Comparison of ENCODE assay signal across 1 cellular context in the genomic region with DNA sequence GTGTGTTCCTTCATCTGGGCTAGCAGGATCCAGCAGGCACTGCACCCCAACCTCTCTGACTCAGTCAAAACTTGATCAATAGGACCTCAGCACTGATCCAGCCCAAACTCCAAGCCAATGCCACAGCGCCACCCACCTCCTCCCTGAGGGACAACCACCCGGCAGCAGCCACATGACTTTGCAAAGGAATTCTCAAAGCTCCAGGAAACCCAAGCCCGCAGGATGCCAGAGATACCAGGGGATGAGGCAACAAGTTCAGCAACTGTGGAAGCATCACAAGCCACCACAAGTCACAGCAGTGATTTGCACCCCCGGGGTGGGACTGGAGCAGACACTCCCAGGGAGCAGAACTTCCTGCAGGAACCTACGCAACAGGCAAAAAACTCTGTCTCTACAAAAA.
TF ChIP-seq lines count a peak whose summit lies in the region.

No MANE protein-coding gene starts in this region.

TF ChIP-seq in liver, 16 proteins besides CTCF, POLR2A, EP300 and RAD21 (continued from another document):
- TF ChIP-seq, protein P1, sequence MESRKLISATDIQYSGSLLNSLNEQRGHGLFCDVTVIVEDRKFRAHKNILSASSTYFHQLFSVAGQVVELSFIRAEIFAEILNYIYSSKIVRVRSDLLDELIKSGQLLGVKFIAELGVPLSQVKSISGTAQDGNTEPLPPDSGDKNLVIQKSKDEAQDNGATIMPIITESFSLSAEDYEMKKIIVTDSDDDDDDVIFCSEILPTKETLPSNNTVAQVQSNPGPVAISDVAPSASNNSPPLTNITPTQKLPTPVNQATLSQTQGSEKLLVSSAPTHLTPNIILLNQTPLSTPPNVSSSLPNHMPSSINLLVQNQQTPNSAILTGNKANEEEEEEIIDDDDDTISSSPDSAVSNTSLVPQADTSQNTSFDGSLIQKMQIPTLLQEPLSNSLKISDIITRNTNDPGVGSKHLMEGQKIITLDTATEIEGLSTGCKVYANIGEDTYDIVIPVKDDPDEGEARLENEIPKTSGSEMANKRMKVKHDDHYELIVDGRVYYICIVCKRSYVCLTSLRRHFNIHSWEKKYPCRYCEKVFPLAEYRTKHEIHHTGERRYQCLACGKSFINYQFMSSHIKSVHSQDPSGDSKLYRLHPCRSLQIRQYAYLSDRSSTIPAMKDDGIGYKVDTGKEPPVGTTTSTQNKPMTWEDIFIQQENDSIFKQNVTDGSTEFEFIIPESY (IDR thresholded peaks at IDR 0.05) = no peak
- TF ChIP-seq, protein P2, sequence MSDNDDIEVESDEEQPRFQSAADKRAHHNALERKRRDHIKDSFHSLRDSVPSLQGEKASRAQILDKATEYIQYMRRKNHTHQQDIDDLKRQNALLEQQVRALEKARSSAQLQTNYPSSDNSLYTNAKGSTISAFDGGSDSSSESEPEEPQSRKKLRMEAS (IDR thresholded peaks at IDR 0.05) = no peak
- TF ChIP-seq HNF4A (conservative IDR thresholded peaks at IDR 0.05) = no peak
- no peak for TF ChIP-seq JUND (IDR thresholded peaks at IDR 0.05)
